ENCODE assay signal across 1 cellular context in genomic region chr6:123745877-123746276, GRCh38.
TF ChIP-seq lines count a peak whose summit lies in the region.

No MANE protein-coding gene starts in this region.

TF ChIP-seq in endothelial cell of umbilical vein, 7 proteins besides CTCF, POLR2A, EP300 and RAD21 (continued from another document):
- no peak for TF ChIP-seq MYC (IDR thresholded peaks at IDR 0.05; ENCODE audit: low read depth, low read length)
- TF ChIP-seq MAX (IDR thresholded peaks at IDR 0.05; ENCODE audit: insufficient read depth, insufficient read length), result no peak
